In the genomic region with DNA sequence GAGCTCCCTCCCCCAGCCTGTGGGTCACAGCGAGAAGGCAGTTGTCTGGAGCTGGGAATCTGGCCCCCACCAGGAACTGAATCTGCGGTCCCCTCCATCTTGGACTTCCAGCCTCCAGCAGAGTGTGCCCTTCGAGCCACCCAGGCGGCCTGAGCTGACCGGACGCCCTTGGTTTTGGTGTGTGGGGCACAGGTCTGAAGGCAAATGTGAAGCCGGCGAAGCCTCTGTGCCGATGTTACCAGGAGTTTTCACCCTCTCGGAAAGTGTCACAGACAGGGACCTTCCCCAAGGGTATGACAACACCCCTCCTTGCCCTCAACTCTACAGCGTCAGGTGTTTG, we compare ENCODE assay signal across 28 cellular contexts.
"Had no signal": no experiment of that assay in that cellular context is flagged by ENCODE, and none has a peak within 500 bp of the region (broad histone marks: within the 10 kb centered on the region; RNA-seq: fewer than 3 reads in every experiment).

No MANE protein-coding gene starts in this region.

- H3K9me3 ChIP-seq: adrenal gland, ascending aorta, esophagus muscularis mucosa, mucosa of descending colon, transverse colon had no signal

- H3K36me3 ChIP-seq: adrenal gland, ascending aorta, brain microvascular endothelial cell, esophagus muscularis mucosa, transverse colon had no signal

- FAIRE-seq: colon, endothelial cell of umbilical vein, frontal cortex, urothelium cell line had no signal

- H3K4me3 ChIP-seq: adrenal gland, ascending aorta, esophagus muscularis mucosa, hepatocyte, mucosa of descending colon, transverse colon had no signal

- DNase-seq: activated CD4-positive, alpha-beta T cell treated with anti-CD3 and anti-CD28 coated beads, Interleukin-2, amount 10 ng/mL, durations not matched to agents 24 days and 14 days; activated gamma-delta T cell; activated T-cell treated with anti-CD3 and anti-CD28 coated beads, Interleukin-2, amount 50 U/mL, for 48 hours; brain microvascular endothelial cell; central memory CD4-positive, alpha-beta T cell; effector memory CD4-positive, alpha-beta T cell; glutamatergic neuron; mesenchymal stem cell; mucosa of descending colon; nephron progenitor cell; nucleus accumbens; retina; stimulated activated CD4-positive, alpha-beta T cell treated with anti-CD3 and anti-CD28 coated beads, Interleukin-12 subunit alpha, Interleukin-12 subunit beta, amount 100 ng/mL, for 4 hours; stimulated activated CD4-positive, alpha-beta T cell treated with anti-CD3 and anti-CD28 coated beads, Interleukin-4, amount 100 ng/mL, for 4 hours; stimulated activated naive CD8-positive, alpha-beta T cell treated with anti-CD3 and anti-CD28 coated beads, Interleukin-15, amount 100 ng/mL, for 72 hours; transverse colon had no signal

- H3K27me3 ChIP-seq: adrenal gland, ascending aorta, brain microvascular endothelial cell, hepatocyte, transverse colon had no signal

- H3K27ac ChIP-seq: adrenal gland, ascending aorta, brain microvascular endothelial cell, esophagus muscularis mucosa, hepatocyte, transverse colon, VCaP had no signal

- H3K4me1 ChIP-seq: adrenal gland, ascending aorta, esophagus muscularis mucosa, transverse colon had no signal

- ATAC-seq: activated CD4-positive, CD25-positive, alpha-beta regulatory T cell treated with anti-CD3 and anti-CD28 coated beads, Interleukin-2, amount 50 U/mL, for 24 hours; activated naive CD4-positive, alpha-beta T cell treated with anti-CD3 and anti-CD28 coated beads, Interleukin-2, amount 50 U/mL, for 72 hours; mucosa of descending colon; SK-N-SH treated with all-trans-retinoic acid at 6 μM for 48 hours; stimulated activated naive CD8-positive, alpha-beta T cell treated with anti-CD3 and anti-CD28 coated beads, Interleukin-15, amount 100 ng/mL, for 72 hours had no signal
